Comparison of ENCODE assay signal across 8 cellular contexts in genomic region chr1:184972281-184973055, GRCh38. TPM values are rescaled to one million over a fixed set of nuclear protein-coding genes. Genes with fewer than 3 reads are reported as not detected.
DNase-seq lines count a peak whose midpoint lies in the region; ATAC-seq, FAIRE-seq and TF ChIP-seq lines count a peak whose summit lies in the region.

No MANE protein-coding gene starts in this region.

- TF ChIP-seq POLR2A in stomach (IDR thresholded peaks at IDR 0.05), result no peak

- no peaks in the 10 kb centered on the region for H3K9me3 ChIP-seq in stomach

- H3K27ac ChIP-seq in stomach, result peak overlapping the region in 4 of 5 donors; percentile 89 to 91 (median 90)

- peak overlapping the region; percentile 75 for H3K4me3 ChIP-seq in WI38 (ENCODE audit: low read depth, low read length)
- H3K4me3 ChIP-seq in stomach, result peak overlapping the region; percentile 77 to 89 (median 80)

- H3K36me3 ChIP-seq in stomach, result no peaks in the 10 kb centered on the region

- no peak for TF ChIP-seq CTCF in WI38 (IDR thresholded peaks at IDR 0.05; ENCODE audit: low read depth, low read length)
- no peak for TF ChIP-seq CTCF in stomach (IDR thresholded peaks at IDR 0.05)

- peak; percentile 6 for ATAC-seq in left ventricle myocardium superior

- H3K4me1 ChIP-seq in stomach, result peaks cover 0 to 68% (median 32%) of the 10 kb centered on the region in 4 donors

- TF ChIP-seq EP300 in stomach (IDR thresholded peaks at IDR 0.05), result no peak

- no peak for FAIRE-seq in frontal cortex (lab: Jason Lieb, UNC)

- WGBS in stomach, 5 donors, result 20 to 39% (median 33%) methylated on average over 4 of the region's 4 CpGs

- H3K27me3 ChIP-seq in stomach, result no peaks in the 10 kb centered on the region

- peak; percentile 38 for DNase-seq in NCI-H82 (lab: John Stamatoyannopoulos, UW)
- DNase-seq in NCI-H82 treated with DMSO at 0.1 percent for 48 hours (lab: John Stamatoyannopoulos, UW; ENCODE audit: unreplicated experiment), result no peak
- no peak for DNase-seq in left ventricle myocardium superior
- DNase-seq in stomach, result no peak
- no peak for DNase-seq in NCI-H2196 (lab: John Stamatoyannopoulos, UW; ENCODE audit: unreplicated experiment)
- no peak for DNase-seq in frontal cortex (ENCODE audit: low spot score in 2 of 2)
- no peak for DNase-seq in SKM-1 (lab: John Stamatoyannopoulos, UW; ENCODE audit: unreplicated experiment)

- intact Hi-C loops in left ventricle myocardium superior (cut with micrococcal nuclease), result loop anchor here (5.0 kb wide), 1 partner anchor 145 kb away; no protein-coding TSS in a partner anchor
- intact Hi-C loops in stomach (cut with DNase I; ENCODE audit: low total_unique reads), result no loop called here

RNA-seq across cellular contexts. Expression of gene NIBAN1, which starts 1.8 kb away (rescaled TPM):
- 397 TPM for total RNA-seq in left ventricle myocardium superior
- total RNA-seq in stomach, result 100 to 1,000 TPM in 2 of 5 donors, 10 to 100 TPM in 2, 1 to 10 TPM in 1; 9.8 to 302 (median 85.6) TPM
- polyA plus RNA-seq in stomach, result 10 to 100 TPM in 1 of 3 donors, 1 to 10 TPM in 2; 7.5 to 18.7 (median 9.8) TPM
- total RNA-seq in frontal cortex, result 2.4 TPM
